ENCODE assay signal across 1 cellular context in the genomic region with DNA sequence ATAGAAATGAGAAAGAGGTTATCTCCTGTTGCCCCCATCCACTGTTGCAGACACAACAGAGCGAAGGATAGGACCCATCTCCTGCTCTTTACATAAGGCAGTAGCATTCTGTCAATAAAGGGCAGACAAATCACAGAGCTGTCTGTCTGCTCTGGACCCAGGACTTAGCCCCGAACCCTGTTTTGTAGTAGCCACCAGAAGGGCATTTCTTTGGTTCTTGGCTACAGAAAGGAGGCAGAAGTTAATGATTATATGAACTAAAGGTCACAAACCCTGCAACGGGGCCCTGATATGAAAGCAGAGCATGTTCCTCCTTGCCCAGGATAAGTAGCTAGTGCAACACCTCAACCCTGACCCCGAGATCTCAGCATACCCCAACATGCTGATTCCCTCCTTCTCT.
TF ChIP-seq lines count a peak whose summit lies in the region.

No MANE protein-coding gene starts in this region.

TF ChIP-seq in HepG2, 621 proteins besides CTCF, POLR2A, EP300 and RAD21 (continued from another document):
- TF ChIP-seq, protein P1, sequence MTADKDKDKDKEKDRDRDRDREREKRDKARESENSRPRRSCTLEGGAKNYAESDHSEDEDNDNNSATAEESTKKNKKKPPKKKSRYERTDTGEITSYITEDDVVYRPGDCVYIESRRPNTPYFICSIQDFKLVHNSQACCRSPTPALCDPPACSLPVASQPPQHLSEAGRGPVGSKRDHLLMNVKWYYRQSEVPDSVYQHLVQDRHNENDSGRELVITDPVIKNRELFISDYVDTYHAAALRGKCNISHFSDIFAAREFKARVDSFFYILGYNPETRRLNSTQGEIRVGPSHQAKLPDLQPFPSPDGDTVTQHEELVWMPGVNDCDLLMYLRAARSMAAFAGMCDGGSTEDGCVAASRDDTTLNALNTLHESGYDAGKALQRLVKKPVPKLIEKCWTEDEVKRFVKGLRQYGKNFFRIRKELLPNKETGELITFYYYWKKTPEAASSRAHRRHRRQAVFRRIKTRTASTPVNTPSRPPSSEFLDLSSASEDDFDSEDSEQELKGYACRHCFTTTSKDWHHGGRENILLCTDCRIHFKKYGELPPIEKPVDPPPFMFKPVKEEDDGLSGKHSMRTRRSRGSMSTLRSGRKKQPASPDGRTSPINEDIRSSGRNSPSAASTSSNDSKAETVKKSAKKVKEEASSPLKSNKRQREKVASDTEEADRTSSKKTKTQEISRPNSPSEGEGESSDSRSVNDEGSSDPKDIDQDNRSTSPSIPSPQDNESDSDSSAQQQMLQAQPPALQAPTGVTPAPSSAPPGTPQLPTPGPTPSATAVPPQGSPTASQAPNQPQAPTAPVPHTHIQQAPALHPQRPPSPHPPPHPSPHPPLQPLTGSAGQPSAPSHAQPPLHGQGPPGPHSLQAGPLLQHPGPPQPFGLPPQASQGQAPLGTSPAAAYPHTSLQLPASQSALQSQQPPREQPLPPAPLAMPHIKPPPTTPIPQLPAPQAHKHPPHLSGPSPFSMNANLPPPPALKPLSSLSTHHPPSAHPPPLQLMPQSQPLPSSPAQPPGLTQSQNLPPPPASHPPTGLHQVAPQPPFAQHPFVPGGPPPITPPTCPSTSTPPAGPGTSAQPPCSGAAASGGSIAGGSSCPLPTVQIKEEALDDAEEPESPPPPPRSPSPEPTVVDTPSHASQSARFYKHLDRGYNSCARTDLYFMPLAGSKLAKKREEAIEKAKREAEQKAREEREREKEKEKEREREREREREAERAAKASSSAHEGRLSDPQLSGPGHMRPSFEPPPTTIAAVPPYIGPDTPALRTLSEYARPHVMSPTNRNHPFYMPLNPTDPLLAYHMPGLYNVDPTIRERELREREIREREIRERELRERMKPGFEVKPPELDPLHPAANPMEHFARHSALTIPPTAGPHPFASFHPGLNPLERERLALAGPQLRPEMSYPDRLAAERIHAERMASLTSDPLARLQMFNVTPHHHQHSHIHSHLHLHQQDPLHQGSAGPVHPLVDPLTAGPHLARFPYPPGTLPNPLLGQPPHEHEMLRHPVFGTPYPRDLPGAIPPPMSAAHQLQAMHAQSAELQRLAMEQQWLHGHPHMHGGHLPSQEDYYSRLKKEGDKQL (CRISPR knock-in tag; IDR thresholded peaks at IDR 0.05; ENCODE audit: low read depth) = no peak
- TF ChIP-seq SMARCE1 (IDR thresholded peaks at IDR 0.05; ENCODE audit: borderline replicate concordance) (no peak), DPF2 (CRISPR knock-in tag; IDR thresholded peaks at IDR 0.05; ENCODE audit: borderline replicate concordance, low read depth) (no peak), U2AF2 (IDR thresholded peaks at IDR 0.05; ENCODE audit: low read depth, low read length) (no peak), ZNF616 (CRISPR knock-in tag; IDR thresholded peaks at IDR 0.05; ENCODE audit: low read depth) (no peak), SIN3B (IDR thresholded peaks at IDR 0.05; ENCODE audit: low read length) (no peak), TGIF2 (CRISPR knock-in tag; IDR thresholded peaks at IDR 0.05) (no peak), MTF2 (CRISPR knock-in tag; IDR thresholded peaks at IDR 0.05; ENCODE audit: borderline replicate concordance) (no peak), ZBTB21 (CRISPR knock-in tag; IDR thresholded peaks at IDR 0.05) (no peak)
- TF ChIP-seq, protein P2, sequence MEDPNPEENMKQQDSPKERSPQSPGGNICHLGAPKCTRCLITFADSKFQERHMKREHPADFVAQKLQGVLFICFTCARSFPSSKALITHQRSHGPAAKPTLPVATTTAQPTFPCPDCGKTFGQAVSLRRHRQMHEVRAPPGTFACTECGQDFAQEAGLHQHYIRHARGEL (CRISPR knock-in tag; IDR thresholded peaks at IDR 0.05) = no peak
- TF ChIP-seq, protein P3, sequence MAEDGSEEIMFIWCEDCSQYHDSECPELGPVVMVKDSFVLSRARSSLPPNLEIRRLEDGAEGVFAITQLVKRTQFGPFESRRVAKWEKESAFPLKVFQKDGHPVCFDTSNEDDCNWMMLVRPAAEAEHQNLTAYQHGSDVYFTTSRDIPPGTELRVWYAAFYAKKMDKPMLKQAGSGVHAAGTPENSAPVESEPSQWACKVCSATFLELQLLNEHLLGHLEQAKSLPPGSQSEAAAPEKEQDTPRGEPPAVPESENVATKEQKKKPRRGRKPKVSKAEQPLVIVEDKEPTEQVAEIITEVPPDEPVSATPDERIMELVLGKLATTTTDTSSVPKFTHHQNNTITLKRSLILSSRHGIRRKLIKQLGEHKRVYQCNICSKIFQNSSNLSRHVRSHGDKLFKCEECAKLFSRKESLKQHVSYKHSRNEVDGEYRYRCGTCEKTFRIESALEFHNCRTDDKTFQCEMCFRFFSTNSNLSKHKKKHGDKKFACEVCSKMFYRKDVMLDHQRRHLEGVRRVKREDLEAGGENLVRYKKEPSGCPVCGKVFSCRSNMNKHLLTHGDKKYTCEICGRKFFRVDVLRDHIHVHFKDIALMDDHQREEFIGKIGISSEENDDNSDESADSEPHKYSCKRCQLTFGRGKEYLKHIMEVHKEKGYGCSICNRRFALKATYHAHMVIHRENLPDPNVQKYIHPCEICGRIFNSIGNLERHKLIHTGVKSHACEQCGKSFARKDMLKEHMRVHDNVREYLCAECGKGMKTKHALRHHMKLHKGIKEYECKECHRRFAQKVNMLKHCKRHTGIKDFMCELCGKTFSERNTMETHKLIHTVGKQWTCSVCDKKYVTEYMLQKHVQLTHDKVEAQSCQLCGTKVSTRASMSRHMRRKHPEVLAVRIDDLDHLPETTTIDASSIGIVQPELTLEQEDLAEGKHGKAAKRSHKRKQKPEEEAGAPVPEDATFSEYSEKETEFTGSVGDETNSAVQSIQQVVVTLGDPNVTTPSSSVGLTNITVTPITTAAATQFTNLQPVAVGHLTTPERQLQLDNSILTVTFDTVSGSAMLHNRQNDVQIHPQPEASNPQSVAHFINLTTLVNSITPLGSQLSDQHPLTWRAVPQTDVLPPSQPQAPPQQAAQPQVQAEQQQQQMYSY (CRISPR knock-in tag; IDR thresholded peaks at IDR 0.05) = no peak
